8 cellular contexts compared by ENCODE assay signal in genomic region chr3:125140817-125141595, GRCh38.
DNase-seq lines count a peak whose midpoint lies in the region; ATAC-seq and TF ChIP-seq lines count a peak whose summit lies in the region.

No MANE protein-coding gene starts in this region.

- H3K4me3 Mint-ChIP-seq in chondrocyte (ENCODE audit: unreplicated experiment): peak overlapping the region; percentile 52

- no peaks in the 10 kb centered on the region for H3K9me3 Mint-ChIP-seq in chondrocyte (ENCODE audit: low read depth)

- TF ChIP-seq CTCF in chondrocyte (IDR thresholded peaks at IDR 0.05) (no peak), sigmoid colon (IDR thresholded peaks at IDR 0.05) (no peak)

- WGBS in sigmoid colon, 2 donors: 50 to 82% methylated on average over 19 of the region's 19 CpGs

- no peaks in the 10 kb centered on the region for H3K36me3 ChIP-seq in sigmoid colon

- H3K27ac ChIP-seq in sigmoid colon: peak overlapping the region; percentile 46 to 65 (median 58)

- H3K27me3 ChIP-seq in sigmoid colon: no peaks in the 10 kb centered on the region

- no peak for DNase-seq in chondrocyte (ENCODE audit: low spot score)
- no peak for DNase-seq in sigmoid colon
- DNase-seq in HuH-7.5 (ENCODE audit: low spot score): no peak
- DNase-seq in AG20443 (ENCODE audit: low spot score): no peak
- DNase-seq in mucosa of gallbladder (ENCODE audit: low spot score): no peak

- H3K4me1 Mint-ChIP-seq in chondrocyte (ENCODE audit: low read depth): peaks cover 85% of the 10 kb centered on the region

- TF ChIP-seq POLR2A in sigmoid colon (IDR thresholded peaks at IDR 0.05): no peak

- H3K27ac Mint-ChIP-seq in chondrocyte (ENCODE audit: unreplicated experiment): peak overlapping the region; percentile 94

- no peaks in the 10 kb centered on the region for H3K27me3 Mint-ChIP-seq in chondrocyte (ENCODE audit: low read depth)

- H3K4me1 ChIP-seq in sigmoid colon: peaks cover 0 to 30% (median 21%) of the 10 kb centered on the region in 4 donors

- H3K9me3 ChIP-seq in sigmoid colon: no peaks in the 10 kb centered on the region

- H3K4me3 ChIP-seq in sigmoid colon: peak overlapping the region; percentile 28 to 54 (median 43)

- H3K36me3 Mint-ChIP-seq in chondrocyte (ENCODE audit: low read depth): no peaks in the 10 kb centered on the region

- ATAC-seq in GM19324 (IDR thresholded peaks at IDR 0.05; ENCODE audit: low FRiP score, unreplicated experiment) (peak; percentile 1), HG03045 (IDR thresholded peaks at IDR 0.05; ENCODE audit: unreplicated experiment) (peak; percentile 24), HG03097 (IDR thresholded peaks at IDR 0.05; ENCODE audit: low FRiP score, unreplicated experiment) (no peak)

- intact Hi-C loops in sigmoid colon (cut with DNase I): loop anchor here (5.0 kb wide), 3 partner anchors 89 to 296 kb away; no protein-coding TSS in a partner anchor

- TF ChIP-seq EP300 in sigmoid colon (IDR thresholded peaks at IDR 0.05): no peak
